In the genomic region with DNA sequence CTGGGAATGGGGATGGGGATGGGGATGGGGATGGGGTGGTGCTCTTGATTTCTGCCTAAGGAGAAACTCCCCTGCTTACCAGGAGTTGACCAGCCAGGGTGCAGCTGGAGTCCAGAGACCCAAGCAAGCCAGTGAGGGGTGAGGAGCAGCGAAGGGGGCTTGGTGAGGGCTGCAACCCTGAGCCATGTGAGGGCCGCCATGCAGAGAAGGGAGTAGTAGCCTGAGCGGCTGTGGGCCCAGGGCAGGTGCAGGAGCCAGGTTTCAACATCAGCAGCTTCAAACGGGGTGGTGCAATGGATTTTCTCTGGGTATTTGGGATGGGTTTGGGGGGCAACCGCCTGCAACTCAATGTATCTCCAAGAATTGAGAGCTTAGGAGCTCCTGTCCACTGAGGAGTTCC, we compare ENCODE assay signal across 1 cellular context.
TF ChIP-seq lines count a peak whose summit lies in the region.

No MANE protein-coding gene starts in this region.

TF ChIP-seq in IMR-90, 13 proteins besides CTCF, POLR2A, EP300 and RAD21:
- TF ChIP-seq FOS (IDR thresholded peaks at IDR 0.05; ENCODE audit: low read depth, low read length), result no peak
- no peak for TF ChIP-seq RFX5 (IDR thresholded peaks at IDR 0.05; ENCODE audit: low read depth, low read length)
- TF ChIP-seq RCOR1 (IDR thresholded peaks at IDR 0.05; ENCODE audit: insufficient replicate concordance, low read length), result no peak
- TF ChIP-seq, protein P1, sequence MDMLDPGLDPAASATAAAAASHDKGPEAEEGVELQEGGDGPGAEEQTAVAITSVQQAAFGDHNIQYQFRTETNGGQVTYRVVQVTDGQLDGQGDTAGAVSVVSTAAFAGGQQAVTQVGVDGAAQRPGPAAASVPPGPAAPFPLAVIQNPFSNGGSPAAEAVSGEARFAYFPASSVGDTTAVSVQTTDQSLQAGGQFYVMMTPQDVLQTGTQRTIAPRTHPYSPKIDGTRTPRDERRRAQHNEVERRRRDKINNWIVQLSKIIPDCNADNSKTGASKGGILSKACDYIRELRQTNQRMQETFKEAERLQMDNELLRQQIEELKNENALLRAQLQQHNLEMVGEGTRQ (IDR thresholded peaks at IDR 0.05; ENCODE audit: low read depth, low read length), result no peak
- no peak for TF ChIP-seq MXI1 (IDR thresholded peaks at IDR 0.05; ENCODE audit: borderline replicate concordance, low read depth, low read length)
- no peak for TF ChIP-seq ELK1 (IDR thresholded peaks at IDR 0.05; ENCODE audit: borderline replicate concordance, low read depth, low read length)
- no peak for TF ChIP-seq SMC3 (IDR thresholded peaks at IDR 0.05; ENCODE audit: low read depth, low read length)
- no peak for TF ChIP-seq NFE2L2 (IDR thresholded peaks at IDR 0.05; ENCODE audit: low read depth, low read length)
- no peak for TF ChIP-seq BHLHE40 (IDR thresholded peaks at IDR 0.05; ENCODE audit: low read depth, low read length)
- TF ChIP-seq MAFK (IDR thresholded peaks at IDR 0.05; ENCODE audit: low read depth, low read length), result no peak
- no peak for TF ChIP-seq CEBPB (IDR thresholded peaks at IDR 0.05; ENCODE audit: low read depth, low read length)
- no peak for TF ChIP-seq CHD1 (IDR thresholded peaks at IDR 0.05; ENCODE audit: low read depth, low read length)
- no peak for TF ChIP-seq MAZ (IDR thresholded peaks at IDR 0.05; ENCODE audit: borderline replicate concordance, low read depth, low read length)
